ENCODE assay signal across 8 cellular contexts in the genomic region with DNA sequence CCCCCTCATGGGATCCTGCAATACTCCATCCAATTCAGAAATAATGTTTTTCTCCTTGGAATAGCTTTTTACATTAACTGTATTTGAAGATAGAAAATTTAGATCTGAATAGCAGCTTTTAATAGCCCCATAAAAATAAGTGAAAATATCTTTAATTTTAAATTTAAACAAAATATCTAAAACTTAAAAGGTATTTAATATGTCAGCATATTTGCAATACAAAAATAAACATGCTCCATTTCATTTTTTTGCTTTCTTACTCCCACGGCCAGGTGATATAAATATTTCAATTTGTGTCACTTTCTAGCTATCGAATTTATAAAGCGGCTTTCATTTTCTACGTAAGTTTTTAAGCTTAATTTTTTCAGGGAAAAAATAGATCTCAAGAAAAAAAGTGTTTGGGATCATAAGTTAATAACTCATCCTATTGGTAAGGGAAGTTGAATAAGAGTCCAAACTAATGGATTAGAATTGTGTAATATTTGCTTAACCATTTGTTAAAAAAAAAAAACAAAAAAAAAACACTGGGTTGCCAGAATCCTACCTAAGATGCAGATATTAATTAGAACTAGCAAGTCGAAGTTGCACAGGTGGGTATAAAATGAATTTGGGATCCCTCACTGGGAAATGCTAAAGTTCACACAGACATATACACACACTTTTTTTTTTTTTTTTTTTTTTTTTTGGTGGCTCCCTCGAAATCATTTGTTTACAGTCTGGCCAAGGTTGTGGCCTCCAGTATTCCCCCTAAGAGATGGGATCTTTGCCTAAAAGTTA. TPM values are rescaled to one million over a fixed set of nuclear protein-coding genes. Genes with fewer than 3 reads are reported as not detected.
DNase-seq lines count a peak whose midpoint lies in the region; ATAC-seq and TF ChIP-seq lines count a peak whose summit lies in the region.

No MANE protein-coding gene starts in this region.

- no peak overlapping the region for H4K12ac ChIP-seq in trophoblast cell (ENCODE audit: low read depth, low read length)

- no CpG with 5 or more reads among the region's 6 CpGs for WGBS in trophoblast cell (ENCODE audit: extremely low coverage, insufficient coverage, insufficient read length)

- peaks cover 4% of the 10 kb centered on the region for H3K79me1 ChIP-seq in trophoblast cell (ENCODE audit: low read length)

- no peak overlapping the region for H3K14ac ChIP-seq in trophoblast cell (ENCODE audit: low read length)

- H3K23ac ChIP-seq in trophoblast cell (ENCODE audit: low read length), result no peak overlapping the region

- H3K18ac ChIP-seq in trophoblast cell (ENCODE audit: low read length), result no peak overlapping the region

- POLR2A ChIA-PET in Panc1 (lab: Charles Lee), result interaction anchor here (0.5 to 1.0 kb wide), 9 partner anchors 12 to 144 kb away, joined by 3 to 8 read pairs (median 5); no protein-coding TSS in a partner anchor

- H2BK12ac ChIP-seq in trophoblast cell (ENCODE audit: low read length), result no peak overlapping the region

- peaks cover 22% of the 10 kb centered on the region for H3K36me3 ChIP-seq in DND-41 (ENCODE audit: insufficient read depth, low read length)
- H3K36me3 ChIP-seq in Panc1 (ENCODE audit: control insufficient read depth, insufficient read depth, low read length), result peaks cover 6% of the 10 kb centered on the region; the same call in 1 of the 2 replicates
- peaks cover 0 to 6% of the 10 kb centered on the region in 2 experiments for H3K36me3 ChIP-seq in trophoblast cell (ENCODE audit: control insufficient read depth in 1 of 2, insufficient read depth in 2 of 2, low read length in 2 of 2)

- H2AFZ ChIP-seq in DND-41 (ENCODE audit: low read depth, low read length), result peak overlapping the region; percentile 60
- H2AFZ ChIP-seq in trophoblast cell (ENCODE audit: insufficient read depth, low read length, poor library complexity), result no peak overlapping the region

- H2AK5ac ChIP-seq in trophoblast cell (ENCODE audit: low read length), result no peak overlapping the region

- in situ Hi-C loops in Panc1 (cut with HindIII; ENCODE audit: low pct_unique_long_range_greater_than_20kb, low sequenced_read_pairs), result no loop called here

- H3K9ac ChIP-seq in DND-41 (ENCODE audit: low read depth, low read length) (peak overlapping the region; percentile 76), trophoblast cell (ENCODE audit: low read length) (no peak overlapping the region)

- H2BK5ac ChIP-seq in trophoblast cell (ENCODE audit: low read depth, low read length, poor library complexity), result no peak overlapping the region

- H3K4me3 ChIP-seq in DND-41 (ENCODE audit: low read depth in 1 of 2, low read length in 2 of 2) (peak overlapping the region; percentile 44 to 61; a peak in 3 of 4 replicates), Panc1 (ENCODE audit: low read depth in 2 of 2, low read length in 2 of 2) (peak overlapping the region; percentile 89 to 98), epithelial cell of proximal tubule (ENCODE audit: low read depth, low read length) (peak overlapping the region; percentile 72), trophoblast cell (ENCODE audit: low read depth, low read length) (no peak overlapping the region)

- BruUV-seq in Panc1 (replicated peaks; lab: Mats Ljungman, UMichigan), result TSS peak; percentile 92

- H3K4me2 ChIP-seq in DND-41 (ENCODE audit: insufficient read depth, low read length) (peak overlapping the region; percentile 77), trophoblast cell (ENCODE audit: low read length) (peak overlapping the region; percentile 86)

- H3K4me1 ChIP-seq in DND-41 (ENCODE audit: insufficient read depth, low read length), result peaks cover 42% of the 10 kb centered on the region
- H3K4me1 ChIP-seq in Panc1 (ENCODE audit: control insufficient read depth, insufficient read depth, low read length), result peaks cover 27% of the 10 kb centered on the region
- H3K4me1 ChIP-seq in trophoblast cell (ENCODE audit: control insufficient read depth in 1 of 2, insufficient read depth in 2 of 2, low read length in 2 of 2), result peaks cover 3 to 4% of the 10 kb centered on the region in 2 experiments

- H3K9me3 ChIP-seq in DND-41 (ENCODE audit: insufficient read depth, low read length, severe bottlenecking), result no peaks in the 10 kb centered on the region
- H3K9me3 ChIP-seq in Panc1 (ENCODE audit: control insufficient read depth, insufficient read depth, low read depth, low read length), result no peaks in the 10 kb centered on the region
- peaks cover 1% of the 10 kb centered on the region for H3K9me3 ChIP-seq in trophoblast cell (ENCODE audit: insufficient read depth, low read depth, low read length)

- H3K27ac ChIP-seq in DND-41 (ENCODE audit: low read length) (peak overlapping the region; percentile 94), Panc1 (ENCODE audit: low read length) (peak overlapping the region; percentile 97), trophoblast cell (ENCODE audit: low read depth, low read length) (peak overlapping the region; percentile 99)

- peaks cover 44% of the 10 kb centered on the region for H3K79me2 ChIP-seq in DND-41 (ENCODE audit: insufficient read depth, low read length)
- H3K79me2 ChIP-seq in trophoblast cell (ENCODE audit: control insufficient read depth, insufficient read depth, low read length, poor library complexity), result peaks cover 14% of the 10 kb centered on the region

- DNase-seq in DND-41, result no peak
- no peak for DNase-seq in Panc1 (ENCODE audit: low read depth, low spot score)
- no peak for DNase-seq in epithelial cell of proximal tubule (ENCODE audit: low read depth)
- DNase-seq in trophoblast cell, result no peak
- DNase-seq in stimulated activated naive CD4-positive, alpha-beta T cell (lab: John Stamatoyannopoulos, UW), result no peak
- DNase-seq in DMS114 treated with DMSO at 0.1 percent for 48 hours (lab: John Stamatoyannopoulos, UW; ENCODE audit: unreplicated experiment), result no peak

- ATAC-seq in DND-41 (ENCODE audit: insufficient read depth, low read depth) (no peak), Panc1 (no peak), HG02642 (IDR thresholded peaks at IDR 0.05; ENCODE audit: poor library complexity, unreplicated experiment) (no peak), GM19351 (IDR thresholded peaks at IDR 0.05; ENCODE audit: unreplicated experiment) (no peak)

- H3K27me3 ChIP-seq in DND-41 (ENCODE audit: insufficient read depth, low read length, poor library complexity) (no peaks in the 10 kb centered on the region), Panc1 (ENCODE audit: control insufficient read depth, insufficient read depth, low read length) (no peaks in the 10 kb centered on the region), trophoblast cell (ENCODE audit: insufficient read depth, low read length) (no peaks in the 10 kb centered on the region)

- TF ChIP-seq CTCF in DND-41 (IDR thresholded peaks at IDR 0.05; ENCODE audit: borderline replicate concordance, extremely low read depth, low read length, poor library complexity, severe bottlenecking) (no peak), Panc1 (IDR thresholded peaks at IDR 0.05) (no peak), epithelial cell of proximal tubule (conservative IDR thresholded peaks at IDR 0.05; ENCODE audit: low read depth, low read length) (no peak)

- CTCF ChIA-PET in Panc1 (lab: Charles Lee), result interaction anchor here (0.6 to 0.7 kb wide), 2 partner anchors 181 to 219 kb away, joined by 4 to 8 read pairs; no protein-coding TSS in a partner anchor

- H4K91ac ChIP-seq in trophoblast cell (ENCODE audit: low read depth, low read length), result no peak overlapping the region

- intact Hi-C loops in Panc1 (cut with micrococcal nuclease; ENCODE audit: unreplicated experiment), result no loop called here

- H4K20me1 ChIP-seq in DND-41 (ENCODE audit: insufficient read depth, low read length), result peaks cover 32% of the 10 kb centered on the region

- H2BK120ac ChIP-seq in trophoblast cell (ENCODE audit: insufficient read depth, low read length, poor library complexity), result no peak overlapping the region

- no peak overlapping the region for H3K4ac ChIP-seq in trophoblast cell (ENCODE audit: low read depth, low read length)

- H4K8ac ChIP-seq in trophoblast cell (ENCODE audit: low read depth, low read length), result no peak overlapping the region

RNA-seq across cellular contexts. Expression of gene PPP2R5C, which starts 47.6 kb away (rescaled TPM):
- total RNA-seq in Panc1 (2021; ENCODE audit: unreplicated experiment), result 80.3 TPM
- 35.3 TPM for polyA plus RNA-seq in Panc1 (2012; ENCODE audit: insufficient read length)
- total RNA-seq in epithelial cell of proximal tubule, result 61.6 and 63.5 TPM in 2 replicates
- 136 and 143 TPM in 2 replicates for polyA plus RNA-seq in trophoblast cell (2013)
